In genomic region chr9:9174358-9174757, GRCh38 we compare ENCODE assay signal across 1 cellular context.
TF ChIP-seq lines count a peak whose summit lies in the region.

No MANE protein-coding gene starts in this region.

TF ChIP-seq in GM23338, 12 proteins besides CTCF, POLR2A, EP300 and RAD21 (continued from another document):
- TF ChIP-seq, protein P1, sequence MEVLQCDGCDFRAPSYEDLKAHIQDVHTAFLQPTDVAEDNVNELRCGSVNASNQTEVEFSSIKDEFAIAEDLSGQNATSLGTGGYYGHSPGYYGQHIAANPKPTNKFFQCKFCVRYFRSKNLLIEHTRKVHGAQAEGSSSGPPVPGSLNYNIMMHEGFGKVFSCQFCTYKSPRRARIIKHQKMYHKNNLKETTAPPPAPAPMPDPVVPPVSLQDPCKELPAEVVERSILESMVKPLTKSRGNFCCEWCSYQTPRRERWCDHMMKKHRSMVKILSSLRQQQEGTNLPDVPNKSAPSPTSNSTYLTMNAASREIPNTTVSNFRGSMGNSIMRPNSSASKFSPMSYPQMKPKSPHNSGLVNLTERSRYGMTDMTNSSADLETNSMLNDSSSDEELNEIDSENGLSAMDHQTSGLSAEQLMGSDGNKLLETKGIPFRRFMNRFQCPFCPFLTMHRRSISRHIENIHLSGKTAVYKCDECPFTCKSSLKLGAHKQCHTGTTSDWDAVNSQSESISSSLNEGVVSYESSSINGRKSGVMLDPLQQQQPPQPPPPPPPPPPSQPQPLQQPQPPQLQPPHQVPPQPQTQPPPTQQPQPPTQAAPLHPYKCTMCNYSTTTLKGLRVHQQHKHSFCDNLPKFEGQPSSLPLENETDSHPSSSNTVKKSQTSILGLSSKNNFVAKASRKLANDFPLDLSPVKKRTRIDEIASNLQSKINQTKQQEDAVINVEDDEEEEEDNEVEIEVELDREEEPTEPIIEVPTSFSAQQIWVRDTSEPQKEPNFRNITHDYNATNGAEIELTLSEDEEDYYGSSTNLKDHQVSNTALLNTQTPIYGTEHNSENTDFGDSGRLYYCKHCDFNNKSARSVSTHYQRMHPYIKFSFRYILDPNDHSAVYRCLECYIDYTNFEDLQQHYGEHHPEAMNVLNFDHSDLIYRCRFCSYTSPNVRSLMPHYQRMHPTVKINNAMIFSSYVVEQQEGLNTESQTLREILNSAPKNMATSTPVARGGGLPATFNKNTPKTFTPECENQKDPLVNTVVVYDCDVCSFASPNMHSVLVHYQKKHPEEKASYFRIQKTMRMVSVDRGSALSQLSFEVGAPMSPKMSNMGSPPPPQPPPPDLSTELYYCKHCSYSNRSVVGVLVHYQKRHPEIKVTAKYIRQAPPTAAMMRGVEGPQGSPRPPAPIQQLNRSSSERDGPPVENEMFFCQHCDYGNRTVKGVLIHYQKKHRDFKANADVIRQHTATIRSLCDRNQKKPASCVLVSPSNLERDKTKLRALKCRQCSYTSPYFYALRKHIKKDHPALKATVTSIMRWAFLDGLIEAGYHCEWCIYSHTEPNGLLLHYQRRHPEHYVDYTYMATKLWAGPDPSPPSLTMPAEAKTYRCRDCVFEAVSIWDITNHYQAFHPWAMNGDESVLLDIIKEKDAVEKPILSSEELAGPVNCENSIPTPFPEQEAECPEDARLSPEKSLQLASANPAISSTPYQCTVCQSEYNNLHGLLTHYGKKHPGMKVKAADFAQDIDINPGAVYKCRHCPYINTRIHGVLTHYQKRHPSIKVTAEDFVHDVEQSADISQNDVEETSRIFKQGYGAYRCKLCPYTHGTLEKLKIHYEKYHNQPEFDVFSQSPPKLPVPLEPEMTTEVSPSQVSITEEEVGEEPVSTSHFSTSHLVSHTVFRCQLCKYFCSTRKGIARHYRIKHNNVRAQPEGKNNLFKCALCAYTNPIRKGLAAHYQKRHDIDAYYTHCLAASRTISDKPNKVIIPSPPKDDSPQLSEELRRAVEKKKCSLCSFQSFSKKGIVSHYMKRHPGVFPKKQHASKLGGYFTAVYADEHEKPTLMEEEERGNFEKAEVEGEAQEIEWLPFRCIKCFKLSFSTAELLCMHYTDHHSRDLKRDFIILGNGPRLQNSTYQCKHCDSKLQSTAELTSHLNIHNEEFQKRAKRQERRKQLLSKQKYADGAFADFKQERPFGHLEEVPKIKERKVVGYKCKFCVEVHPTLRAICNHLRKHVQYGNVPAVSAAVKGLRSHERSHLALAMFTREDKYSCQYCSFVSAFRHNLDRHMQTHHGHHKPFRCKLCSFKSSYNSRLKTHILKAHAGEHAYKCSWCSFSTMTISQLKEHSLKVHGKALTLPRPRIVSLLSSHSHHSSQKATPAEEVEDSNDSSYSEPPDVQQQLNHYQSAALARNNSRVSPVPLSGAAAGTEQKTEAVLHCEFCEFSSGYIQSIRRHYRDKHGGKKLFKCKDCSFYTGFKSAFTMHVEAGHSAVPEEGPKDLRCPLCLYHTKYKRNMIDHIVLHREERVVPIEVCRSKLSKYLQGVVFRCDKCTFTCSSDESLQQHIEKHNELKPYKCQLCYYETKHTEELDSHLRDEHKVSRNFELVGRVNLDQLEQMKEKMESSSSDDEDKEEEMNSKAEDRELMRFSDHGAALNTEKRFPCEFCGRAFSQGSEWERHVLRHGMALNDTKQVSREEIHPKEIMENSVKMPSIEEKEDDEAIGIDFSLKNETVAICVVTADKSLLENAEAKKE (CRISPR knock-in tag; IDR thresholded peaks at IDR 0.05), result no peak
- TF ChIP-seq POLR2AphosphoS5 (IDR thresholded peaks at IDR 0.05; ENCODE audit: low read depth), result no peak
- TF ChIP-seq NANOG (IDR thresholded peaks at IDR 0.05; ENCODE audit: borderline replicate concordance), result no peak
- TF ChIP-seq ZNF114 (CRISPR knock-in tag; IDR thresholded peaks at IDR 0.05), result no peak
- no peak for TF ChIP-seq EZH2phosphoT487 (IDR thresholded peaks at IDR 0.05; ENCODE audit: unreplicated experiment)
- TF ChIP-seq REST (IDR thresholded peaks at IDR 0.05; ENCODE audit: unreplicated experiment), result no peak
